16 cellular contexts compared by ENCODE assay signal in the genomic region with DNA sequence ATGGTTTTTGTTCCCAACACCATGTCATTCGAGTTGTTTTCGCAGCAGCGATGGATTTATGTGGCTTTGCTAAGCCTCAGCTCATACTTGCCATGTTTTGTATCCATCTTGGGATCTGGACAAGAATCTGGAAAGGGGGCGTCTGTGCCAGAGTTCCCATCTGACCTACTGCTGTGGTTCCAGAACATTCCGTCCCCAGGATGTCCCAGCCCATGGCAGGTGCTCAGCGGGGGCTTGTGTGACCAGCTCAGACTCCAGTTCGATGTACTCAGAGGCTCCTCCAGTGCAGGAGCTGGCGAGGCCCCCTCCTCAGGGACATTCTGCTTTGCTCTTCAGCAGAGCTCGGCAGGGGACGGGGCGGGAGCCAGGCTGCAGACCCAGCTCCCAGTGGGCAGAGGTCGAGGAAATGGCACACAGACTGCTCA. TPM values are rescaled to one million over a fixed set of nuclear protein-coding genes. Genes with fewer than 3 reads are reported as not detected.
A peak's percentile ranks its signal among the peaks of the same experiment; 100 is the strongest.
DNase-seq lines count a peak whose midpoint lies in the region; ATAC-seq and TF ChIP-seq lines count a peak whose summit lies in the region.
"Had no signal": no experiment of that assay in that cellular context is flagged by ENCODE, and none has a peak within 500 bp of the region (broad histone marks: within the 10 kb centered on the region; RNA-seq: fewer than 3 reads in every experiment).

No MANE protein-coding gene starts in this region.

- peaks cover 18% of the 10 kb centered on the region for H3K4me1 Mint-ChIP-seq in WTC11

- ATAC-seq in WTC11 (peak; percentile 36; the same call in 1 of the 2 replicates), gastrocnemius medialis (peak; percentile 69 to 73), HG03442 (IDR thresholded peaks at IDR 0.05; ENCODE audit: unreplicated experiment) (no peak)
- ATAC-seq: left lobe of liver, Panc1 had no signal

- H3K36me3 ChIP-seq in hepatocyte (replicated peaks; ENCODE audit: insufficient read depth, low read depth) (no peaks in the 10 kb centered on the region), gastrocnemius medialis (no peaks in the 10 kb centered on the region)
- H3K36me3 ChIP-seq: WERI-Rb-1 had no signal

- no peaks in the 10 kb centered on the region for H3K27me3 ChIP-seq in AG04450 (ENCODE audit: control insufficient read depth, insufficient read depth, low read length)
- no peaks in the 10 kb centered on the region for H3K27me3 ChIP-seq in hepatocyte
- no peaks in the 10 kb centered on the region for H3K27me3 ChIP-seq in gastrocnemius medialis

- H2AFZ ChIP-seq in hepatocyte: no peak overlapping the region

- intact Hi-C loops in gastrocnemius medialis (cut with DNase I; ENCODE audit: low total_unique reads): loop anchor here (1.0 to 5.0 kb wide), 4 partner anchors 85 to 193 kb away; a partner anchor contains a TSS

- CTCF ChIA-PET in AG04450 (lab: Charles Lee) (interaction anchor here (1.4 kb wide), 1 partner anchor 88 kb away, joined by 4 read pairs; no protein-coding TSS in a partner anchor), WTC11 (lab: Charles Lee) (interaction anchor here (0.5 to 1.7 kb wide), 6 partner anchors 14 to 100 kb away, joined by 3 to 11 read pairs (median 4); no protein-coding TSS in a partner anchor)

- H3K27ac ChIP-seq in AG04450 (ENCODE audit: low read depth, low read length): peak overlapping the region; percentile 98
- peak overlapping the region; percentile 81 for H3K27ac ChIP-seq in hepatocyte
- peak overlapping the region; percentile 85 to 93 (median 92) for H3K27ac ChIP-seq in gastrocnemius medialis
- H3K27ac ChIP-seq: WERI-Rb-1 had no signal

- 0 out of 2 replicates have a peak, but pooled peaks cover 3% of the 10 kb centered on the region for H3K36me3 Mint-ChIP-seq in WTC11

- POLR2A ChIA-PET in AG04450 (lab: Yijun Ruan, JAX): interaction anchor here (0.7 to 2.0 kb wide), 17 partner anchors 9 to 177 kb away, joined by 3 to 16 read pairs (median 7); a partner anchor contains a TSS
- POLR2A ChIA-PET in WTC11 (lab: Charles Lee): no interaction called here

- no peaks in the 10 kb centered on the region for H3K9me2 ChIP-seq in hepatocyte (replicated peaks; ENCODE audit: insufficient read depth)

- H3K79me2 ChIP-seq in hepatocyte: no peaks in the 10 kb centered on the region

- no peak overlapping the region for H3K4me2 ChIP-seq in hepatocyte

- H3K4me3 Mint-ChIP-seq in WTC11: no peak overlapping the region
- H3K4me3 Mint-ChIP-seq: naive B cell had no signal

- H4K20me1 ChIP-seq in hepatocyte (ENCODE audit: insufficient read depth, poor library complexity, severe bottlenecking): no peaks in the 10 kb centered on the region

- H3K27me3 Mint-ChIP-seq in WTC11 (ENCODE audit: low read depth): peaks cover 15% of the 10 kb centered on the region

- H3K9me3 ChIP-seq in AG04450 (ENCODE audit: control insufficient read depth, insufficient read depth, low read length): peaks cover 18% of the 10 kb centered on the region
- no peaks in the 10 kb centered on the region for H3K9me3 ChIP-seq in hepatocyte (ENCODE audit: low read depth)
- H3K9me3 ChIP-seq in gastrocnemius medialis: peaks cover 0 to 6% (median 0%) of the 10 kb centered on the region in 3 donors

- WGBS in hepatocyte (ENCODE audit: low lambda C conversion rate, missing lambda C conversion rate): 53% methylated on average over 12 of the region's 12 CpGs

- peaks cover 22% of the 10 kb centered on the region for H3K9me3 Mint-ChIP-seq in WTC11

- DNase-seq in AG04450 (ENCODE audit: low read depth, low spot score) (no peak), WTC11 (ENCODE audit: low spot score) (no peak), hepatocyte (ENCODE audit: low spot score) (peak; percentile 33), gastrocnemius medialis (peak; percentile 88 to 99), ecto neural progenitor cell (ENCODE audit: low spot score) (no peak), T-helper 2 cell (no peak)
- DNase-seq in activated naive CD4-positive, alpha-beta T cell treated with anti-CD3 and anti-CD28 coated beads, Interleukin-2, amount 50 U/mL, for 16 hours: no peak
- DNase-seq: amygdala; naive B cell; NCI-H2081; retina; stimulated activated CD4-positive, alpha-beta T cell treated with anti-CD3 and anti-CD28 coated beads, Interleukin-2, amount 100 ng/mL, for 48 hours; WERI-Rb-1 had no signal

- H3K4me3 ChIP-seq in AG04450 (ENCODE audit: low read depth, low read length): peak overlapping the region; percentile 8; the same call in 1 of the 2 replicates
- H3K4me3 ChIP-seq in hepatocyte: no peak overlapping the region
- peak overlapping the region in 2 of 4 donors; percentile 5 to 35 for H3K4me3 ChIP-seq in gastrocnemius medialis

- in situ Hi-C loops in gastrocnemius medialis (cut with MboI; ENCODE audit: low sequenced_read_pairs in 4 of 4): loop anchor here in 1 of 4 donors (10.0 kb wide), 1 partner anchor 74 kb away; no protein-coding TSS in a partner anchor

- TF ChIP-seq POLR2A in gastrocnemius medialis (IDR thresholded peaks at IDR 0.05): peak; percentile 40 to 63

- peaks cover 13% of the 10 kb centered on the region for H3K4me1 ChIP-seq in hepatocyte (ENCODE audit: insufficient read depth)
- H3K4me1 ChIP-seq in gastrocnemius medialis: peaks cover 36 to 47% of the 10 kb centered on the region in 2 donors

- H3K27ac Mint-ChIP-seq in WTC11: no peak overlapping the region
- H3K27ac Mint-ChIP-seq: naive B cell had no signal

- no peak for TF ChIP-seq CTCF in AG04450 (IDR thresholded peaks at IDR 0.05; ENCODE audit: low read depth, low read length)
- TF ChIP-seq CTCF in WTC11 (IDR thresholded peaks at IDR 0.05): no peak
- no peak for TF ChIP-seq CTCF in hepatocyte (IDR thresholded peaks at IDR 0.05; ENCODE audit: poor library complexity)
- no peak for TF ChIP-seq CTCF in gastrocnemius medialis (IDR thresholded peaks at IDR 0.05 in 4 of 5, conservative IDR thresholded peaks at IDR 0.05 in 1 of 5)

TF ChIP-seq in WTC11, 78 proteins besides CTCF, POLR2A, EP300 and RAD21 (continues in another document):
- TF ChIP-seq ZNF396 (CRISPR knock-in tag; IDR thresholded peaks at IDR 0.05; ENCODE audit: borderline replicate concordance) (no peak), SP1 (CRISPR knock-in tag; conservative IDR thresholded peaks at IDR 0.05) (no peak), JUN (CRISPR knock-in tag; IDR thresholded peaks at IDR 0.05) (no peak), SMAD4 (CRISPR knock-in tag; IDR thresholded peaks at IDR 0.05) (no peak), ZNF317 (CRISPR knock-in tag; IDR thresholded peaks at IDR 0.05; ENCODE audit: borderline replicate concordance, low read depth) (no peak), RORB (CRISPR knock-in tag; IDR thresholded peaks at IDR 0.05) (no peak), TEAD4 (CRISPR knock-in tag; IDR thresholded peaks at IDR 0.05) (no peak), NR1H2 (CRISPR knock-in tag; IDR thresholded peaks at IDR 0.05) (no peak)
- TF ChIP-seq, protein P1, sequence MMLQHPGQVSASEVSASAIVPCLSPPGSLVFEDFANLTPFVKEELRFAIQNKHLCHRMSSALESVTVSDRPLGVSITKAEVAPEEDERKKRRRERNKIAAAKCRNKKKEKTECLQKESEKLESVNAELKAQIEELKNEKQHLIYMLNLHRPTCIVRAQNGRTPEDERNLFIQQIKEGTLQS (CRISPR knock-in tag; conservative IDR thresholded peaks at IDR 0.05): no peak
- TF ChIP-seq, protein P2, sequence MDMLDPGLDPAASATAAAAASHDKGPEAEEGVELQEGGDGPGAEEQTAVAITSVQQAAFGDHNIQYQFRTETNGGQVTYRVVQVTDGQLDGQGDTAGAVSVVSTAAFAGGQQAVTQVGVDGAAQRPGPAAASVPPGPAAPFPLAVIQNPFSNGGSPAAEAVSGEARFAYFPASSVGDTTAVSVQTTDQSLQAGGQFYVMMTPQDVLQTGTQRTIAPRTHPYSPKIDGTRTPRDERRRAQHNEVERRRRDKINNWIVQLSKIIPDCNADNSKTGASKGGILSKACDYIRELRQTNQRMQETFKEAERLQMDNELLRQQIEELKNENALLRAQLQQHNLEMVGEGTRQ (CRISPR knock-in tag; IDR thresholded peaks at IDR 0.05): no peak
- TF ChIP-seq, protein P3, sequence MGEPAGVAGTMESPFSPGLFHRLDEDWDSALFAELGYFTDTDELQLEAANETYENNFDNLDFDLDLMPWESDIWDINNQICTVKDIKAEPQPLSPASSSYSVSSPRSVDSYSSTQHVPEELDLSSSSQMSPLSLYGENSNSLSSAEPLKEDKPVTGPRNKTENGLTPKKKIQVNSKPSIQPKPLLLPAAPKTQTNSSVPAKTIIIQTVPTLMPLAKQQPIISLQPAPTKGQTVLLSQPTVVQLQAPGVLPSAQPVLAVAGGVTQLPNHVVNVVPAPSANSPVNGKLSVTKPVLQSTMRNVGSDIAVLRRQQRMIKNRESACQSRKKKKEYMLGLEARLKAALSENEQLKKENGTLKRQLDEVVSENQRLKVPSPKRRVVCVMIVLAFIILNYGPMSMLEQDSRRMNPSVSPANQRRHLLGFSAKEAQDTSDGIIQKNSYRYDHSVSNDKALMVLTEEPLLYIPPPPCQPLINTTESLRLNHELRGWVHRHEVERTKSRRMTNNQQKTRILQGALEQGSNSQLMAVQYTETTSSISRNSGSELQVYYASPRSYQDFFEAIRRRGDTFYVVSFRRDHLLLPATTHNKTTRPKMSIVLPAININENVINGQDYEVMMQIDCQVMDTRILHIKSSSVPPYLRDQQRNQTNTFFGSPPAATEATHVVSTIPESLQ (CRISPR knock-in tag; IDR thresholded peaks at IDR 0.05): no peak

RNA-seq across cellular contexts. Expression of a gene that starts 24.0 kb away (rescaled TPM):
- polyA plus RNA-seq in AG04450 (2011; rRNA removed): 25.3 and 27.9 TPM in 2 replicates
- 46.2 and 48.1 TPM in 2 replicates for polyA minus RNA-seq in AG04450 (2011; rRNA and poly(A)+ RNA removed)
- 12.8 to 15.1 TPM (median 14.6 TPM) in 3 replicates for total RNA-seq in WTC11 (2021)
- 9.9 and 16.0 TPM in 2 replicates for total RNA-seq in hepatocyte
- 17.3 and 19.4 TPM in 2 replicates for polyA plus RNA-seq in hepatocyte
- 10 to 100 TPM in 1 of 4 donors, 1 to 10 TPM in 3; 5.9 to 11.5 (median 6.9) TPM for total RNA-seq in gastrocnemius medialis

Comparison
In these comparisons a context has a peak if more than half of its experiments do, and no peak if none do; other contexts are left out.
1. DNase-seq: peak in hepatocyte (single experiment) and gastrocnemius medialis (2 of 2); none in AG04450 (single experiment), WTC11 (single experiment), ecto neural progenitor cell (single experiment), activated naive CD4-positive, alpha-beta T cell treated with anti-CD3 and anti-CD28 coated beads, Interleukin-2, amount 50 U/mL, for 16 hours (single experiment) and T-helper 2 cell (0 of 5).
2. Peak in every context shown above with its lines, with median percentiles within 50 percentile points of each other: H3K27ac ChIP-seq.